1 cellular context compared by ENCODE assay signal in the genomic region with DNA sequence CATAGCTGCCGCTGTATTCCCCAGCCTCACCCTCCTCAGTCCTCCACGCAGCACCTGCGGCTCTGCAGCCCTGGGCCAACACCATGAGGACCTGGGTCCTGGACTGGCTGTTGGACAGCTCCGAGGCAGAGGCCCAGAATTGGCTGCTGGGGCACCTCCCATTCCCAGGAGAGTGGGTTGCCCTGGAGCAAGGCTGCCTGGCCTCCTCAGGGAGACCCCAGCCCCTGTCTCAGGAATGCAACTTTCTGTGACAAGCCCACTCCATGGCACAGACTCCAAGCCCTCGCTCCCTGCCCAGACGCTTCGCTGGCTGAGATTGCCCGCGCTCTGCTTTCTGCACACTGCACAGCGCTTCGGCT.
A peak's percentile ranks its signal among the peaks of the same experiment; 100 is the strongest.
TF ChIP-seq lines count a peak whose summit lies in the region.

No MANE protein-coding gene starts in this region.

TF ChIP-seq in HepG2, 621 proteins besides CTCF, POLR2A, EP300 and RAD21:
- TF ChIP-seq, protein P1, sequence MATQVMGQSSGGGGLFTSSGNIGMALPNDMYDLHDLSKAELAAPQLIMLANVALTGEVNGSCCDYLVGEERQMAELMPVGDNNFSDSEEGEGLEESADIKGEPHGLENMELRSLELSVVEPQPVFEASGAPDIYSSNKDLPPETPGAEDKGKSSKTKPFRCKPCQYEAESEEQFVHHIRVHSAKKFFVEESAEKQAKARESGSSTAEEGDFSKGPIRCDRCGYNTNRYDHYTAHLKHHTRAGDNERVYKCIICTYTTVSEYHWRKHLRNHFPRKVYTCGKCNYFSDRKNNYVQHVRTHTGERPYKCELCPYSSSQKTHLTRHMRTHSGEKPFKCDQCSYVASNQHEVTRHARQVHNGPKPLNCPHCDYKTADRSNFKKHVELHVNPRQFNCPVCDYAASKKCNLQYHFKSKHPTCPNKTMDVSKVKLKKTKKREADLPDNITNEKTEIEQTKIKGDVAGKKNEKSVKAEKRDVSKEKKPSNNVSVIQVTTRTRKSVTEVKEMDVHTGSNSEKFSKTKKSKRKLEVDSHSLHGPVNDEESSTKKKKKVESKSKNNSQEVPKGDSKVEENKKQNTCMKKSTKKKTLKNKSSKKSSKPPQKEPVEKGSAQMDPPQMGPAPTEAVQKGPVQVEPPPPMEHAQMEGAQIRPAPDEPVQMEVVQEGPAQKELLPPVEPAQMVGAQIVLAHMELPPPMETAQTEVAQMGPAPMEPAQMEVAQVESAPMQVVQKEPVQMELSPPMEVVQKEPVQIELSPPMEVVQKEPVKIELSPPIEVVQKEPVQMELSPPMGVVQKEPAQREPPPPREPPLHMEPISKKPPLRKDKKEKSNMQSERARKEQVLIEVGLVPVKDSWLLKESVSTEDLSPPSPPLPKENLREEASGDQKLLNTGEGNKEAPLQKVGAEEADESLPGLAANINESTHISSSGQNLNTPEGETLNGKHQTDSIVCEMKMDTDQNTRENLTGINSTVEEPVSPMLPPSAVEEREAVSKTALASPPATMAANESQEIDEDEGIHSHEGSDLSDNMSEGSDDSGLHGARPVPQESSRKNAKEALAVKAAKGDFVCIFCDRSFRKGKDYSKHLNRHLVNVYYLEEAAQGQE (IDR thresholded peaks at IDR 0.05; ENCODE audit: borderline replicate concordance in 1 of 2, low read depth in 1 of 2, low read length in 2 of 2): 0 out of 4 replicates have a peak, but pooled peaks of 1 of the 2 experiments have one; percentile 33
- TF ChIP-seq ZBTB42 (CRISPR knock-in tag; IDR thresholded peaks at IDR 0.05): no peak
